Comparison of ENCODE assay signal across 1 cellular context in genomic region chr4:184455299-184455698, GRCh38.
TF ChIP-seq lines count a peak whose summit lies in the region.

No MANE protein-coding gene starts in this region.

TF ChIP-seq in K562, 482 proteins besides CTCF, POLR2A, EP300 and RAD21:
- TF ChIP-seq PRDM10 (IDR thresholded peaks at IDR 0.05; ENCODE audit: partially characterized antibody), result no peak
- TF ChIP-seq CEBPG (CRISPR knock-in tag; IDR thresholded peaks at IDR 0.05), result peak; percentile 68; the same call in 1 of the 2 replicates
- 0 out of 4 replicates have a peak, but pooled peaks of 1 of the 2 experiments have one; percentile 27 for TF ChIP-seq CEBPG (tag; conservative IDR thresholded peaks at IDR 0.05 in 1 of 2, IDR thresholded peaks at IDR 0.05 in 1 of 2)
- TF ChIP-seq ZNF12 (CRISPR knock-in tag; IDR thresholded peaks at IDR 0.05), result no peak
- peak; percentile 69; the same call in 1 of the 2 replicates for TF ChIP-seq ZNF263 (CRISPR knock-in tag; IDR thresholded peaks at IDR 0.05; ENCODE audit: borderline replicate concordance)
- TF ChIP-seq TCF3 (CRISPR knock-in tag; IDR thresholded peaks at IDR 0.05), result peak; percentile 20; the same call in 1 of the 2 replicates
- peak; percentile 73; the same call in 1 of the 2 replicates for TF ChIP-seq MECOM (CRISPR knock-in tag; IDR thresholded peaks at IDR 0.05)
- TF ChIP-seq MYC (IDR thresholded peaks at IDR 0.05; ENCODE audit: low read depth, low read length), result 0 out of 2 replicates have a peak, but pooled peaks have one; percentile 12
- no peak for TF ChIP-seq MYC (CRISPR knock-in tag; IDR thresholded peaks at IDR 0.05; ENCODE audit: borderline replicate concordance, low read depth)
- no peak for TF ChIP-seq ZNF232 (CRISPR knock-in tag; IDR thresholded peaks at IDR 0.05)
- TF ChIP-seq CREB1 (IDR thresholded peaks at IDR 0.05), result no peak
- TF ChIP-seq CREB1 (CRISPR knock-in tag; IDR thresholded peaks at IDR 0.05), result no peak
- TF ChIP-seq RFX1 (IDR thresholded peaks at IDR 0.05), result peak; percentile 34; the same call in 1 of the 2 replicates
- TF ChIP-seq ID3 (CRISPR knock-in tag; IDR thresholded peaks at IDR 0.05), result no peak
- TF ChIP-seq ID3 (tag; IDR thresholded peaks at IDR 0.05), result no peak
- TF ChIP-seq PRMT5 (CRISPR knock-in tag; IDR thresholded peaks at IDR 0.05), result no peak
- no peak for TF ChIP-seq PCBP1 (IDR thresholded peaks at IDR 0.05; ENCODE audit: low read depth, low read length, poor library complexity, severe bottlenecking)
- TF ChIP-seq CTBP1 (IDR thresholded peaks at IDR 0.05; ENCODE audit: borderline replicate concordance), result peak; percentile 79; the same call in 1 of the 2 replicates
- TF ChIP-seq RCOR1 (IDR thresholded peaks at IDR 0.05; ENCODE audit: borderline replicate concordance in 1 of 2, low read depth in 2 of 2, low read length in 2 of 2), result peak in 1 of 2 experiments; percentile 43; a peak in 2 of 4 replicates
- no peak for TF ChIP-seq TGIF2 (CRISPR knock-in tag; IDR thresholded peaks at IDR 0.05)
- no peak for TF ChIP-seq CREB3 (tag; conservative IDR thresholded peaks at IDR 0.05; ENCODE audit: low read depth)
- no peak for TF ChIP-seq NCOA1 (IDR thresholded peaks at IDR 0.05; ENCODE audit: low read depth)
- peak; percentile 53; the same call in 1 of the 2 replicates for TF ChIP-seq ATF3 (IDR thresholded peaks at IDR 0.05)
- no peak for TF ChIP-seq ATF3 (CRISPR knock-in tag; conservative IDR thresholded peaks at IDR 0.05)
- TF ChIP-seq ARID1B (IDR thresholded peaks at IDR 0.05), result 0 out of 2 replicates have a peak, but pooled peaks have one; percentile 21
- TF ChIP-seq SIRT6 (IDR thresholded peaks at IDR 0.05; ENCODE audit: low read depth, low read length), result no peak
